In the genomic region with DNA sequence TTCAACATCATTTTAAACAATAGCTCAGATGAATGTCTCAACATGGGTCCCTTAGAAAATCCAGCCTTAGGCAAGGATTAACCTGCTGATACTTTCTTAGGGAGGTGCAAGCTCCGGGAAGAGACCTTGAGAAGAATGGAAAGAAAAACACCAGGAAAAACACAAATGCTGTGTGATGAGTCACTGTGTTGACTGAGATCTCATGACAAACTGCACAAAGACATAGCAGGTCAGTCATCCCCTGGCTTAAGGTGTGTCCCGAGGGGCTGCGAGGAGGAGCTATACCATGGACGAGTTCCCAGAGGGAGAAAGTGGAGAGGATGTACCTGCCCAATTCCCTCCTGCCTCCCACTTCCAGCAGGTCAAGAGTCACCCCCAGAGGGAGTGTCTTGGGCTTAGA, we compare ENCODE assay signal across 17 cellular contexts.
DNase-seq lines count a peak whose midpoint lies in the region; ATAC-seq and TF ChIP-seq lines count a peak whose summit lies in the region.
"Had no signal": no experiment of that assay in that cellular context is flagged by ENCODE, and none has a peak within 500 bp of the region (broad histone marks: within the 10 kb centered on the region; RNA-seq: fewer than 3 reads in every experiment).

No MANE protein-coding gene starts in this region.

- H3K27ac ChIP-seq in breast epithelium (no peak overlapping the region), RWPE2 (ENCODE audit: poor library complexity, severe bottlenecking) (no peak overlapping the region), smooth muscle cell (ENCODE audit: low read depth) (no peak overlapping the region), stomach (no peak overlapping the region)
- H3K27ac ChIP-seq: 22Rv1, SK-N-MC had no signal

- no peak overlapping the region for H3K4me3 Mint-ChIP-seq in MCF 10A (ENCODE audit: unreplicated experiment)
- H3K4me3 Mint-ChIP-seq: CD4-positive, alpha-beta memory T cell had no signal

- H3K9me3 ChIP-seq in breast epithelium (no peaks in the 10 kb centered on the region), RWPE2 (ENCODE audit: severe bottlenecking) (no peaks in the 10 kb centered on the region), smooth muscle cell (replicated peaks; ENCODE audit: low read depth) (no peaks in the 10 kb centered on the region), stomach (no peaks in the 10 kb centered on the region)

- no peak overlapping the region for H3K9ac ChIP-seq in smooth muscle cell (ENCODE audit: low read depth)

- peaks cover under 1% of the 10 kb centered on the region for H3K9me3 Mint-ChIP-seq in MCF 10A (ENCODE audit: unreplicated experiment)

- H3K27me3 Mint-ChIP-seq in MCF 10A (ENCODE audit: insufficient read depth, unreplicated experiment) = peaks cover 2% of the 10 kb centered on the region

- H3K27me3 ChIP-seq in breast epithelium = no peaks in the 10 kb centered on the region
- H3K27me3 ChIP-seq in RWPE2 (ENCODE audit: insufficient read depth, poor library complexity, severe bottlenecking) = peaks cover 2% of the 10 kb centered on the region
- H3K27me3 ChIP-seq in smooth muscle cell (ENCODE audit: low read depth) = peaks cover 4% of the 10 kb centered on the region
- no peaks in the 10 kb centered on the region for H3K27me3 ChIP-seq in stomach

- H3K4me3 ChIP-seq in breast epithelium (no peak overlapping the region), RWPE2 (ENCODE audit: severe bottlenecking) (no peak overlapping the region), smooth muscle cell (no peak overlapping the region), stomach (no peak overlapping the region)
- H3K4me3 ChIP-seq: SK-N-MC had no signal

- H3K79me2 ChIP-seq in smooth muscle cell (ENCODE audit: low read depth) = no peaks in the 10 kb centered on the region

- intact Hi-C loops in MCF 10A (cut with micrococcal nuclease) = no loop called here
- intact Hi-C loops in breast epithelium (cut with DNase I; ENCODE audit: low total_unique reads) = loop anchor here (5.0 kb wide), 1 partner anchor 1543 kb away; no protein-coding TSS in a partner anchor
- intact Hi-C loops in stomach (cut with DNase I; ENCODE audit: low total_unique reads) = no loop called here

- H3K4me1 ChIP-seq in breast epithelium = no peaks in the 10 kb centered on the region
- H3K4me1 ChIP-seq in RWPE2 (ENCODE audit: insufficient read depth, poor library complexity, severe bottlenecking) = peaks cover 9% of the 10 kb centered on the region
- H3K4me1 ChIP-seq in smooth muscle cell (ENCODE audit: low read depth) = no peaks in the 10 kb centered on the region
- H3K4me1 ChIP-seq in stomach = no peaks in the 10 kb centered on the region

- H3K36me3 Mint-ChIP-seq in MCF 10A (ENCODE audit: insufficient read depth, unreplicated experiment) = no peaks in the 10 kb centered on the region
- H3K36me3 Mint-ChIP-seq: CD4-positive, alpha-beta memory T cell had no signal

- 73% methylated on average over 4 of the region's 4 CpGs for WGBS in smooth muscle cell (ENCODE audit: low lambda C conversion rate)
- WGBS in stomach, 5 donors = 66 to 78% (median 71%) methylated on average over 4 of the region's 4 CpGs

- TF ChIP-seq POLR2A in breast epithelium (IDR thresholded peaks at IDR 0.05) = no peak
- TF ChIP-seq POLR2A in stomach (IDR thresholded peaks at IDR 0.05) = no peak

- H2AFZ ChIP-seq in smooth muscle cell (ENCODE audit: low read depth) = no peak overlapping the region

- ATAC-seq in RWPE2 (ENCODE audit: low read depth) (peak; percentile 87), esophagus mucosa (peak; percentile 83), GM21737 (IDR thresholded peaks at IDR 0.05; ENCODE audit: unreplicated experiment) (no peak), GM18498 (IDR thresholded peaks at IDR 0.05; ENCODE audit: unreplicated experiment) (no peak)

- no peak for TF ChIP-seq CTCF in MCF 10A (IDR thresholded peaks at IDR 0.05; ENCODE audit: unreplicated experiment)
- no peak for TF ChIP-seq CTCF in breast epithelium (IDR thresholded peaks at IDR 0.05)
- TF ChIP-seq CTCF in RWPE2 (IDR thresholded peaks at IDR 0.05; ENCODE audit: poor library complexity, severe bottlenecking) = no peak
- no peak for TF ChIP-seq CTCF in smooth muscle cell (IDR thresholded peaks at IDR 0.05; ENCODE audit: borderline replicate concordance, insufficient read depth, poor library complexity, severe bottlenecking)
- no peak for TF ChIP-seq CTCF in stomach (IDR thresholded peaks at IDR 0.05)

- CTCF ChIA-PET in MCF 10A (lab: Yijun Ruan, JAX) = interaction anchor here (0.6 to 1.1 kb wide), 2 partner anchors 16 to 21 kb away, joined by 3 to 4 read pairs; no protein-coding TSS in a partner anchor

- no peak for TF ChIP-seq EP300 in stomach (IDR thresholded peaks at IDR 0.05)

- BruUV-seq in MCF 10A (replicated peaks; lab: Mats Ljungman, UMichigan) = no TSS peak

- no peak overlapping the region for H3K27ac Mint-ChIP-seq in MCF 10A (ENCODE audit: low read depth, unreplicated experiment)
- H3K27ac Mint-ChIP-seq: CD4-positive, alpha-beta memory T cell had no signal

- no peaks in the 10 kb centered on the region for H4K20me1 ChIP-seq in smooth muscle cell (ENCODE audit: low read depth)

- H3K4me2 ChIP-seq in smooth muscle cell = no peak overlapping the region

- no peaks in the 10 kb centered on the region for H3K36me3 ChIP-seq in breast epithelium
- H3K36me3 ChIP-seq in RWPE2 (ENCODE audit: low read depth) = no peaks in the 10 kb centered on the region
- H3K36me3 ChIP-seq in smooth muscle cell (ENCODE audit: low read depth) = no peaks in the 10 kb centered on the region
- H3K36me3 ChIP-seq in stomach = no peaks in the 10 kb centered on the region

- POLR2A ChIA-PET in MCF 10A (lab: Yijun Ruan, JAX) = interaction anchor here (0.5 to 0.9 kb wide), 2 partner anchors 413 to 668 kb away, joined by 3 read pairs; no protein-coding TSS in a partner anchor

- H3F3A ChIP-seq in smooth muscle cell (ENCODE audit: low read depth) = no peaks in the 10 kb centered on the region

- H3K4me1 Mint-ChIP-seq in MCF 10A (ENCODE audit: insufficient read depth, unreplicated experiment) = peaks cover 8% of the 10 kb centered on the region
- H3K4me1 Mint-ChIP-seq: CD4-positive, alpha-beta memory T cell had no signal

- DNase-seq in MCF 10A (ENCODE audit: unreplicated experiment) (peak; percentile 83), breast epithelium (ENCODE audit: low spot score in 2 of 2) (no peak), RWPE2 (ENCODE audit: low spot score) (no peak), smooth muscle cell (lab: John Stamatoyannopoulos, UW; ENCODE audit: unreplicated experiment) (no peak), stomach (no peak)
- DNase-seq: CD4-positive, alpha-beta memory T cell; MV-4-11; NCI-H1417; NCI-H187 treated with DMSO at 0.1 percent for 48 hours; NCI-H446 treated with DMSO at 0.1 percent for 48 hours; NCI-H748 treated with DMSO at 0.1 percent for 48 hours; Right ventricle myocardium superior had no signal

Comparison
In these comparisons a context has a peak if more than half of its experiments do, and no peak if none do; other contexts are left out.
1. ATAC-seq: peak in RWPE2 (single experiment) and esophagus mucosa (single experiment); none in GM21737 (single experiment) and GM18498 (single experiment).